Comparison of ENCODE assay signal across 15 cellular contexts in genomic region chr19:49613374-49613773, GRCh38. TPM values are rescaled to one million over a fixed set of nuclear protein-coding genes. Genes with fewer than 3 reads are reported as not detected.
DNase-seq lines count a peak whose midpoint lies in the region; ATAC-seq and TF ChIP-seq lines count a peak whose summit lies in the region.
"Had no signal": no experiment of that assay in that cellular context is flagged by ENCODE, and none has a peak within 500 bp of the region (broad histone marks: within the 10 kb centered on the region; RNA-seq: fewer than 3 reads in every experiment).

No MANE protein-coding gene starts in this region.

- H3K27ac ChIP-seq in ACC112 (ENCODE audit: low read depth, low read length) = peak overlapping the region; percentile 91
- H3K27ac ChIP-seq in HCT116 (ENCODE audit: low read depth, low read length) = peak overlapping the region; percentile 69
- H3K27ac ChIP-seq in VCaP = peak overlapping the region; percentile 57
- H3K27ac ChIP-seq in hepatocyte = peak overlapping the region; percentile 79
- no peak overlapping the region for H3K27ac ChIP-seq in gastroesophageal sphincter
- H3K27ac ChIP-seq: thoracic aorta had no signal

- no peaks in the 10 kb centered on the region for H3K9me3 ChIP-seq in HCT116 (ENCODE audit: control insufficient read depth in 1 of 2, insufficient read depth in 1 of 2, low read depth in 1 of 2, low read length in 2 of 2)
- no peaks in the 10 kb centered on the region for H3K9me3 ChIP-seq in hepatocyte (ENCODE audit: low read depth)
- H3K9me3 ChIP-seq in gastroesophageal sphincter = no peaks in the 10 kb centered on the region
- H3K9me3 ChIP-seq: thoracic aorta had no signal

- TF ChIP-seq RAD21 in HCT116 (IDR thresholded peaks at IDR 0.05; ENCODE audit: low read depth) = no peak

- RAD21 ChIA-PET in HCT116 (lab: Charles Lee; ENCODE audit: low non-redundant PET in 1 of 2, low total read pairs in 2 of 2, uncharacterized antibody in 2 of 2, unreplicated experiment in 2 of 2) = interaction anchor here in 1 of 2 experiments (0.7 kb wide), 1 partner anchor 10 kb away, joined by 3 read pairs; no protein-coding TSS in a partner anchor

- H4K20me1 ChIP-seq in HCT116 (ENCODE audit: insufficient read depth) = peaks cover 7% of the 10 kb centered on the region; the same call in 1 of the 2 replicates
- H4K20me1 ChIP-seq in hepatocyte (ENCODE audit: insufficient read depth, poor library complexity, severe bottlenecking) = peaks cover 25% of the 10 kb centered on the region

- H3K4me3 ChIP-seq in ACC112 (ENCODE audit: low read depth, low read length) = peak overlapping the region; percentile 16; the same call in 1 of the 2 replicates
- H3K4me3 ChIP-seq in HCT116 (replicated peaks in 1 of 2; ENCODE audit: low read depth in 1 of 2, low read length in 2 of 2) = peak overlapping the region; percentile 10 to 48; a peak in 3 of 4 replicates
- H3K4me3 ChIP-seq in hepatocyte = no peak overlapping the region
- no peak overlapping the region for H3K4me3 ChIP-seq in gastroesophageal sphincter
- H3K4me3 ChIP-seq: GM12878, thoracic aorta had no signal

- peak overlapping the region; percentile 69 for H3K4me2 ChIP-seq in HCT116 (ENCODE audit: low read length)
- no peak overlapping the region for H3K4me2 ChIP-seq in hepatocyte

- TF ChIP-seq CTCF in HCT116 (IDR thresholded peaks at IDR 0.05 in 2 of 3, conservative IDR thresholded peaks at IDR 0.05 in 1 of 3; ENCODE audit: borderline replicate concordance in 1 of 3, insufficient read depth in 1 of 3, low read depth in 2 of 3, low read length in 2 of 3) (no peak), VCaP (conservative IDR thresholded peaks at IDR 0.05) (no peak), hepatocyte (IDR thresholded peaks at IDR 0.05; ENCODE audit: poor library complexity) (no peak), gastroesophageal sphincter (IDR thresholded peaks at IDR 0.05) (no peak)

- intact Hi-C loops in HCT116 (cut with micrococcal nuclease) = no loop called here

- no peaks in the 10 kb centered on the region; the same call in 1 of the 2 replicates for H3K36me3 ChIP-seq in ACC112 (ENCODE audit: insufficient read depth, low read length)
- peaks cover 22 to 27% of the 10 kb centered on the region in 2 experiments; a peak in 3 of 4 replicates for H3K36me3 ChIP-seq in HCT116 (ENCODE audit: control insufficient read depth in 1 of 2, insufficient read depth in 2 of 2, low read length in 2 of 2)
- no peaks in the 10 kb centered on the region for H3K36me3 ChIP-seq in hepatocyte (replicated peaks; ENCODE audit: insufficient read depth, low read depth)
- peaks cover 0 to 88% of the 10 kb centered on the region in 2 donors for H3K36me3 ChIP-seq in gastroesophageal sphincter

- H3K9me2 ChIP-seq in HCT116 (ENCODE audit: insufficient read depth) (no peaks in the 10 kb centered on the region), hepatocyte (replicated peaks; ENCODE audit: insufficient read depth) (no peaks in the 10 kb centered on the region)

- no TSS peak for BruUV-seq in HCT116 (replicated peaks; lab: Mats Ljungman, UMichigan)

- no peak for TF ChIP-seq EP300 in gastroesophageal sphincter (IDR thresholded peaks at IDR 0.05)

- H3K27me3 ChIP-seq in ACC112 (ENCODE audit: insufficient read depth, low read length) (no peaks in the 10 kb centered on the region), HCT116 (ENCODE audit: insufficient read depth, low read length) (no peaks in the 10 kb centered on the region), hepatocyte (no peaks in the 10 kb centered on the region), gastroesophageal sphincter (no peaks in the 10 kb centered on the region)

- WGBS in hepatocyte (ENCODE audit: low lambda C conversion rate, missing lambda C conversion rate) = 87% methylated on average over 4 of the region's 4 CpGs
- WGBS in gastroesophageal sphincter (ENCODE audit: low coverage in 1 of 2), 2 donors = 72 to 74% methylated on average over 4 of the region's 4 CpGs

- DNase-seq in HCT116 (ENCODE audit: low read depth, low spot score) = no peak
- DNase-seq in hepatocyte (ENCODE audit: low spot score) = peak; percentile 48
- no peak for DNase-seq in NCI-H1417 (lab: John Stamatoyannopoulos, UW)
- DNase-seq: activated CD4-positive, alpha-beta T cell treated with anti-CD3 and anti-CD28 coated beads for 1 hour; CD4-positive, CD25-positive, alpha-beta regulatory T cell; NCI-H1436; stimulated activated CD4-positive, alpha-beta T cell treated with anti-CD3 and anti-CD28 coated beads, Interleukin-4, amount 100 ng/mL, for 24 hours had no signal

- peak; percentile 49 for ATAC-seq in HCT116
- no peak for ATAC-seq in HG02571 (IDR thresholded peaks at IDR 0.05; ENCODE audit: unreplicated experiment)
- no peak for ATAC-seq in HG03196 (IDR thresholded peaks at IDR 0.05; ENCODE audit: unreplicated experiment)
- ATAC-seq in gastroesophageal sphincter = no peak
- ATAC-seq: GM12878, Right ventricle myocardium inferior had no signal

- POLR2A ChIA-PET in HCT116 (lab: Charles Lee) = no interaction called here

- peaks cover 28% of the 10 kb centered on the region for H3K4me1 ChIP-seq in ACC112 (ENCODE audit: control insufficient read depth, insufficient read depth, low read length, unreplicated experiment)
- H3K4me1 ChIP-seq in HCT116 (ENCODE audit: control insufficient read depth in 1 of 2, insufficient read depth in 2 of 2, low read length in 2 of 2) = peaks cover 28 to 36% of the 10 kb centered on the region in 2 experiments
- no peaks in the 10 kb centered on the region for H3K4me1 ChIP-seq in hepatocyte (ENCODE audit: insufficient read depth)
- peaks cover 0 to 25% (median 8%) of the 10 kb centered on the region in 3 donors for H3K4me1 ChIP-seq in gastroesophageal sphincter

- H2AFZ ChIP-seq in ACC112 (ENCODE audit: low read length, unreplicated experiment) (no peak overlapping the region), HCT116 (ENCODE audit: low read depth, low read length, poor library complexity, severe bottlenecking) (no peak overlapping the region), hepatocyte (no peak overlapping the region)

- TF ChIP-seq POLR2A in HCT116 (IDR thresholded peaks at IDR 0.05; ENCODE audit: borderline replicate concordance, extremely low read depth, insufficient read depth, insufficient read length) (no peak), gastroesophageal sphincter (IDR thresholded peaks at IDR 0.05) (no peak)

- CTCF ChIA-PET in HCT116 (lab: Charles Lee) = no interaction called here

- peak overlapping the region; percentile 43 for H3K9ac ChIP-seq in HCT116 (ENCODE audit: low read length)

- peaks cover 5% of the 10 kb centered on the region for H3K79me2 ChIP-seq in ACC112 (ENCODE audit: control insufficient read depth, insufficient read depth, low read length, unreplicated experiment)
- H3K79me2 ChIP-seq in HCT116 (ENCODE audit: insufficient read depth, low read length) = peaks cover 66% of the 10 kb centered on the region
- peaks cover 64% of the 10 kb centered on the region for H3K79me2 ChIP-seq in hepatocyte

TF ChIP-seq in HCT116, 20 proteins besides CTCF, POLR2A, EP300 and RAD21:
- TF ChIP-seq FOSL1 (IDR thresholded peaks at IDR 0.05; ENCODE audit: low read depth) (peak; percentile 42; the same call in 1 of the 2 replicates), SP1 (IDR thresholded peaks at IDR 0.05; ENCODE audit: low read depth) (no peak), SIN3A (IDR thresholded peaks at IDR 0.05; ENCODE audit: low read depth) (no peak), JUND (IDR thresholded peaks at IDR 0.05) (peak; percentile 19; the same call in 1 of the 2 replicates)
TF ChIP-seq in HCT116: peak in this region for 2.

RNA-seq across cellular contexts. Expression of gene PRR12, which starts 22.4 kb away (rescaled TPM):
- total RNA-seq in HCT116 (2021; ENCODE audit: unreplicated experiment) = 26.9 TPM
- polyA plus RNA-seq in HCT116 (2012) = 12.2 and 13.1 TPM in 2 replicates
- total RNA-seq in hepatocyte = 2.1 and 3.7 TPM in 2 replicates
- polyA plus RNA-seq in hepatocyte = 2.7 and 3.0 TPM in 2 replicates
- 10 to 100 TPM in 3 of 4 donors, 1 to 10 TPM in 1; 9.3 to 24.1 (median 14.8) TPM for total RNA-seq in gastroesophageal sphincter

RNA-seq across cellular contexts. Expression of gene RRAS, which starts 26.6 kb away (rescaled TPM):
- total RNA-seq in HCT116 (2021; ENCODE audit: unreplicated experiment) (55.9 TPM), hepatocyte (19.2 and 32.6 TPM in 2 replicates), gastroesophageal sphincter (100 to 1,000 TPM; 100 to 162 (median 136) TPM)
- polyA plus RNA-seq in HCT116 (2012) = 115 and 117 TPM in 2 replicates
- 107 and 125 TPM in 2 replicates for polyA plus RNA-seq in hepatocyte

RNA-seq across cellular contexts. Expression of gene SCAF1, which starts 28.6 kb away (rescaled TPM):
- total RNA-seq in HCT116 (2021; ENCODE audit: unreplicated experiment) (96.8 TPM), hepatocyte (9.8 and 18.6 TPM in 2 replicates), gastroesophageal sphincter (10 to 100 TPM; 18.2 to 37.5 (median 18.5) TPM)
- polyA plus RNA-seq in HCT116 (2012) = 39.9 and 46.0 TPM in 2 replicates
- 12.4 and 12.6 TPM in 2 replicates for polyA plus RNA-seq in hepatocyte

RNA-seq across cellular contexts. Expression of gene PRRG2, which starts 32.3 kb away (rescaled TPM):
- total RNA-seq in HCT116 (2021; ENCODE audit: unreplicated experiment) (6.2 TPM), hepatocyte (6.0 and 10.2 TPM in 2 replicates), gastroesophageal sphincter (1 to 10 TPM in 2 of 4 donors, not detected in 2; 1.0 to 1.1 TPM)
- polyA plus RNA-seq in HCT116 (2012) = 5.3 and 5.5 TPM in 2 replicates
- 4.0 and 4.3 TPM in 2 replicates for polyA plus RNA-seq in hepatocyte
- total RNA-seq: thoracic aorta had no signal
- polyA plus RNA-seq: CD4-positive, CD25-positive, alpha-beta regulatory T cell had no signal

RNA-seq across cellular contexts. Expression of gene NOSIP, which starts 33.0 kb away (rescaled TPM):
- total RNA-seq in HCT116 (2021; ENCODE audit: unreplicated experiment) (133 TPM), hepatocyte (43.4 and 52.8 TPM in 2 replicates), gastroesophageal sphincter (10 to 100 TPM; 45.5 to 59.6 (median 51.8) TPM)
- polyA plus RNA-seq in HCT116 (2012) = 228 and 276 TPM in 2 replicates
- polyA plus RNA-seq in hepatocyte = 92.4 and 93.9 TPM in 2 replicates

Comparison
In these comparisons a context has a peak if more than half of its experiments do, and no peak if none do; other contexts are left out.
1. H3K27ac ChIP-seq: peak in ACC112 (single experiment), HCT116 (single experiment), VCaP (single experiment) and hepatocyte (single experiment); none in gastroesophageal sphincter (0 of 4).
2. H3K4me3 ChIP-seq: peak in ACC112 (single experiment) and HCT116 (2 of 2); none in hepatocyte (single experiment) and gastroesophageal sphincter (0 of 2).